8 cellular contexts compared by ENCODE assay signal in the genomic region with DNA sequence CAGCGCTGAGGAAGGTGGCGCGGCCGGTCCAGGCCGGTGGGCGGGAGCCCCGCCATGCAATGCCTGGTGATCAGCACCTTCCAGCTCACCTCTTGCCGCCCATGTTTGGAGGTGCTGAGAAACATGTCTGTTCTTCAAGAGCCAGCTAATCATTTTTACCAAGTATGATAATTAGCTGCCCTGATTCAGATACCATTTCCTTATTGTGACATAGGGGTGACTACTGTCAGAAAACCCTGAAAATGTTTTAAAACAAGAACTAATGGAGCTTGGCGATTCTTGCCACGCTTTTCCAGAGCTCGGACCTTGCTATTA. TPM values are rescaled to one million over a fixed set of nuclear protein-coding genes. Genes with fewer than 3 reads are reported as not detected.
DNase-seq lines count a peak whose midpoint lies in the region; ATAC-seq, FAIRE-seq and TF ChIP-seq lines count a peak whose summit lies in the region.

No MANE protein-coding gene starts in this region.

- DNase-seq in Daoy (ENCODE audit: low read depth) (peak; percentile 27), Panc1 (ENCODE audit: low read depth, low spot score) (no peak), psoas muscle (no peak), medulla oblongata (ENCODE audit: extremely low spot score) (no peak), small intestine (no peak), mucosa of gallbladder (ENCODE audit: low spot score) (no peak)

- CTCF ChIA-PET in Panc1 (lab: Charles Lee), result no interaction called here

- no TSS peak for BruUV-seq in Panc1 (replicated peaks; lab: Mats Ljungman, UMichigan)

- H3K9me3 ChIP-seq in Panc1 (ENCODE audit: control insufficient read depth, insufficient read depth, low read depth, low read length) (no peaks in the 10 kb centered on the region), gastroesophageal sphincter (no peaks in the 10 kb centered on the region), psoas muscle (no peaks in the 10 kb centered on the region), small intestine (ENCODE audit: control insufficient read depth, low read depth) (no peaks in the 10 kb centered on the region)

- ATAC-seq in Panc1 (no peak), gastroesophageal sphincter (no peak), psoas muscle (peak in 2 of 4 donors; percentile 3 to 30), HG03139 (IDR thresholded peaks at IDR 0.05; ENCODE audit: unreplicated experiment) (no peak)

- no peak for TF ChIP-seq CTCF in Panc1 (IDR thresholded peaks at IDR 0.05)
- TF ChIP-seq CTCF in gastroesophageal sphincter (IDR thresholded peaks at IDR 0.05), result no peak
- TF ChIP-seq CTCF in psoas muscle (IDR thresholded peaks at IDR 0.05), result no peak

- no peak overlapping the region for H3K27ac ChIP-seq in Panc1 (ENCODE audit: low read length)
- H3K27ac ChIP-seq in gastroesophageal sphincter, result peak overlapping the region in 3 of 4 donors; percentile 81 to 82 (median 81)
- H3K27ac ChIP-seq in psoas muscle, result no peak overlapping the region
- H3K27ac ChIP-seq in small intestine (ENCODE audit: low read depth in 1 of 2, low read length in 1 of 2), result no peak overlapping the region

- FAIRE-seq in small intestine (lab: Jason Lieb, UNC), result no peak

- intact Hi-C loops in Panc1 (cut with micrococcal nuclease; ENCODE audit: unreplicated experiment), result no loop called here
- intact Hi-C loops in psoas muscle (cut with DNase I), result no loop called here

- no peaks in the 10 kb centered on the region for H3K4me1 ChIP-seq in Panc1 (ENCODE audit: control insufficient read depth, insufficient read depth, low read length)
- peaks cover 0 to 24% (median 0%) of the 10 kb centered on the region in 3 donors for H3K4me1 ChIP-seq in gastroesophageal sphincter
- H3K4me1 ChIP-seq in psoas muscle, result peaks cover 7% of the 10 kb centered on the region
- H3K4me1 ChIP-seq in small intestine (ENCODE audit: control insufficient read depth in 2 of 2, insufficient read depth in 1 of 2, low read depth in 1 of 2, low read length in 1 of 2), result peaks cover 0 to 2% of the 10 kb centered on the region in 2 donors

- TF ChIP-seq POLR2A in gastroesophageal sphincter (IDR thresholded peaks at IDR 0.05), result no peak

- H3K36me3 ChIP-seq in Panc1 (ENCODE audit: control insufficient read depth, insufficient read depth, low read length) (no peaks in the 10 kb centered on the region; the same call in 1 of the 2 replicates), gastroesophageal sphincter (no peaks in the 10 kb centered on the region), psoas muscle (ENCODE audit: insufficient read depth in 1 of 2, low read depth in 1 of 2) (no peaks in the 10 kb centered on the region), small intestine (ENCODE audit: control insufficient read depth in 2 of 2, insufficient read depth in 2 of 2, low read length in 2 of 2) (no peaks in the 10 kb centered on the region)

- in situ Hi-C loops in Panc1 (cut with HindIII; ENCODE audit: low pct_unique_long_range_greater_than_20kb, low sequenced_read_pairs), result no loop called here

- H3K4me3 ChIP-seq in Panc1 (ENCODE audit: low read depth in 2 of 2, low read length in 2 of 2) (peak overlapping the region; percentile 62 to 71), gastroesophageal sphincter (peak overlapping the region; percentile 46 to 57), psoas muscle (peak overlapping the region; percentile 79), small intestine (ENCODE audit: low read depth in 1 of 2, low read length in 2 of 2) (peak overlapping the region in 1 of 2 donors; percentile 46)

- 19 to 25% methylated on average over 3 to 4 of the region's 11 CpGs for WGBS in gastroesophageal sphincter (ENCODE audit: low coverage in 1 of 2), 2 donors
- WGBS in psoas muscle, 3 donors, result 4 to 14% (median 9%) methylated on average over 11 of the region's 11 CpGs
- WGBS in small intestine, 3 donors, result 13 to 17% (median 14%) methylated on average over 11 of the region's 11 CpGs

- POLR2A ChIA-PET in Panc1 (lab: Charles Lee), result no interaction called here

- TF ChIP-seq EP300 in gastroesophageal sphincter (IDR thresholded peaks at IDR 0.05), result no peak

- H3K27me3 ChIP-seq in Panc1 (ENCODE audit: control insufficient read depth, insufficient read depth, low read length) (peaks cover 18% of the 10 kb centered on the region), gastroesophageal sphincter (peaks cover 32% of the 10 kb centered on the region), psoas muscle (ENCODE audit: insufficient read depth in 3 of 3, low read length in 2 of 3) (peaks cover 0 to 21% (median 2%) of the 10 kb centered on the region in 3 donors), small intestine (ENCODE audit: control insufficient read depth in 2 of 2, insufficient read depth in 2 of 2, low read length in 2 of 2) (peaks cover 0 to 2% of the 10 kb centered on the region in 2 donors)

RNA-seq across cellular contexts. Expression of gene SFTPD, which starts 33.5 kb away (rescaled TPM):
- not detected in 2 replicates for total RNA-seq in Daoy (2014; rRNA removed; shearing (Covaris generic))
- total RNA-seq in Panc1 (2021; ENCODE audit: unreplicated experiment) (0.36 TPM), gastroesophageal sphincter (1 to 10 TPM in 3 of 4 donors, not detected in 1; 1.7 to 2.7 (median 2.2) TPM), psoas muscle (under 1 TPM in 1 of 4 donors, not detected in 3; 0.21 TPM), mucosa of gallbladder (0.52 TPM)
- polyA plus RNA-seq in Panc1 (2012; ENCODE audit: insufficient read length), result 0.17 TPM
- polyA plus RNA-seq in psoas muscle (under 1 TPM in 2 of 3 donors, not detected in 1; 0.03 to 0.07 TPM), small intestine (1 to 10 TPM in 1 of 3 donors, under 1 TPM in 2; 0.18 to 1.1 (median 0.81) TPM)

Comparison
In these comparisons a context has a peak if more than half of its experiments do, and no peak if none do; other contexts are left out.
1. H3K27ac ChIP-seq: peak in gastroesophageal sphincter (3 of 4); none in Panc1 (single experiment), psoas muscle (single experiment) and small intestine (0 of 2).